23 cellular contexts compared by ENCODE assay signal in the genomic region with DNA sequence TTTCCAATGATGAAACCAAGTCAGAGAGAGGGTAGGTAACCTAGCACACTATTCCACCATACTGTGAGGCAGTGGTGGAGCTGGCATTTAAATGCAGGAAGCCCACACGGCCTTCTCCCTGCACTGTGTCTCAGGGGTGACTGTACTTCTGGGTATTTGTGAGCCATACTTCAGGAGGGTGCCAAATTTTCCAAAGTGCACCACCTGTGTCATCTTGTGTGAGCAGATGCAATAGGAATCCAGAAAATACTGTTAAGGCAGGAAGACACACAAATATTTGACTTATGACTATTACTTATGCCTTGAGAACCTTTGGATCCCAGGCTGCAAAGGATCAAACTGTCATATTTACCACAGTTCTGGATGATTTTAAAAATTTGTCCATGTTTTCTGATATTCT. TPM values are rescaled to one million over a fixed set of nuclear protein-coding genes. Genes with fewer than 3 reads are reported as not detected.
"Had no signal": no experiment of that assay in that cellular context is flagged by ENCODE, and none has a peak within 500 bp of the region (broad histone marks: within the 10 kb centered on the region; RNA-seq: fewer than 3 reads in every experiment).

No MANE protein-coding gene starts in this region.

- H3K27ac ChIP-seq: body of pancreas, esophagus muscularis mucosa, gastrocnemius medialis, spleen, thoracic aorta, WERI-Rb-1 had no signal

- H3K27me3 ChIP-seq: body of pancreas, esophagus muscularis mucosa, gastrocnemius medialis, spleen had no signal

- H3K4me3 ChIP-seq: body of pancreas, esophagus muscularis mucosa, spleen, thoracic aorta had no signal

- ATAC-seq: activated CD8-positive, alpha-beta T cell treated with anti-CD3 and anti-CD28 coated beads, Interleukin-2, amount 10 ng/mL, durations not matched to agents 7 days and 5 days; activated naive CD8-positive, alpha-beta T cell treated with anti-CD3 and anti-CD28 coated beads, Interleukin-2, amount 50 U/mL, for 24 hours; body of pancreas; gastrocnemius medialis; left ventricle myocardium superior; natural killer cell treated with Interleukin-12 subunit alpha and Interleukin-12 subunit beta and Interleukin-15 and Interleukin-18, amount 100 ng/mL, for 72 hours had no signal

- DNase-seq: activated CD4-positive, alpha-beta T cell treated with anti-CD3 and anti-CD28 coated beads, Interleukin-2, amount 10 ng/mL, durations not matched to agents 7 days and 5 days; activated CD4-positive, CD25-positive, alpha-beta regulatory T cell treated with anti-CD3 and anti-CD28 coated beads, Interleukin-2, amount 50 U/mL, for 72 hours; activated CD8-positive, alpha-beta T cell treated with anti-CD3 and anti-CD28 coated beads, Interleukin-2, amount 10 ng/mL, durations not matched to agents 7 days and 5 days; activated gamma-delta T cell; activated naive CD4-positive, alpha-beta T cell treated with anti-CD3 and anti-CD28 coated beads, Interleukin-2, amount 50 U/mL, for 16 hours; activated naive CD8-positive, alpha-beta T cell treated with anti-CD3 and anti-CD28 coated beads, Interleukin-2, amount 50 U/mL, for 24 hours; anterior cingulate cortex; body of pancreas; caudate nucleus; dermis blood vessel endothelial cell; effector memory CD4-positive, alpha-beta T cell; gastrocnemius medialis; hippocampal formation; left ventricle myocardium superior; retina; spleen; stimulated activated CD4-positive, alpha-beta T cell treated with anti-CD3 and anti-CD28 coated beads, Interleukin-4, amount 100 ng/mL, for 1 hour; stimulated activated naive CD4-positive, alpha-beta T cell; WERI-Rb-1 had no signal

RNA-seq across cellular contexts. Expression of a gene that starts 29.5 kb away (rescaled TPM):
- total RNA-seq: activated T-helper 1 cell treated with anti-CD3 and anti-CD28 coated beads, Interleukin-12 subunit alpha, Interleukin-12 subunit beta, Interleukin-2, Interleukin-4 antibody, amounts not matched to agents 30 ng/mL and 10 ng/mL and 1 ng/mL, durations not matched to agents 14 hours and 24 hours and 36 hours had no signal
